In the genomic region with DNA sequence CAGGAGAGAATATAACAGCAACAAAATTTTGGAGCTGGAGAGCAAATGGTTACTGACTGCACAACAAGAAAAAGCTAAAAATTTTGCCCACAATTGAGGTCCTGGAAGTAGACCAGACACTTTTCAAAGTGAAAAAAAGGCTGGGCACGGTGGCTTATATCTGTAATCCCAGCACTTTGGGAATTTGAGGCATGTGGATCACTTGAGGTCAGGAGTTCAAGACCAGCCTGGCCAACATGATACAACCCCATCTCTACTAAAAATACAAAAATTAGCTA, we compare ENCODE assay signal across 25 cellular contexts. TPM values are rescaled to one million over a fixed set of nuclear protein-coding genes. Genes with fewer than 3 reads are reported as not detected.
DNase-seq lines count a peak whose midpoint lies in the region; TF ChIP-seq lines count a peak whose summit lies in the region.
"Had no signal": no experiment of that assay in that cellular context is flagged by ENCODE, and none has a peak within 500 bp of the region (broad histone marks: within the 10 kb centered on the region; RNA-seq: fewer than 3 reads in every experiment).

No MANE protein-coding gene starts in this region.

- no peak overlapping the region for H2BK5ac ChIP-seq in trophoblast cell (ENCODE audit: low read depth, low read length, poor library complexity)

- no peak for TF ChIP-seq POLR2A in esophagus squamous epithelium (IDR thresholded peaks at IDR 0.05)
- TF ChIP-seq POLR2A in thyroid gland (IDR thresholded peaks at IDR 0.05), result no peak

- H3K4me1 Mint-ChIP-seq in activated naive CD4-positive, alpha-beta T cell treated with anti-CD3 and anti-CD28 coated beads, Interleukin-2, amount 50 U/mL, for 24 hours, result no peaks in the 10 kb centered on the region

- no peak overlapping the region for H4K8ac ChIP-seq in trophoblast cell (ENCODE audit: low read depth, low read length)

- H2BK120ac ChIP-seq in trophoblast cell (ENCODE audit: insufficient read depth, low read length, poor library complexity), result no peak overlapping the region

- H3K27me3 Mint-ChIP-seq in activated naive CD4-positive, alpha-beta T cell treated with anti-CD3 and anti-CD28 coated beads, Interleukin-2, amount 50 U/mL, for 24 hours, result no peaks in the 10 kb centered on the region
- H3K27me3 Mint-ChIP-seq: CD4-positive, alpha-beta memory T cell had no signal

- H3K36me3 ChIP-seq in esophagus squamous epithelium, result peaks cover 0 to 41% (median under 1%) of the 10 kb centered on the region in 3 donors
- peaks cover 6% of the 10 kb centered on the region in 2 donors for H3K36me3 ChIP-seq in thyroid gland
- peaks cover 8% of the 10 kb centered on the region in 2 experiments for H3K36me3 ChIP-seq in trophoblast cell (ENCODE audit: control insufficient read depth in 1 of 2, insufficient read depth in 2 of 2, low read length in 2 of 2)

- H4K12ac ChIP-seq in trophoblast cell (ENCODE audit: low read depth, low read length), result no peak overlapping the region

- H4K91ac ChIP-seq in trophoblast cell (ENCODE audit: low read depth, low read length), result no peak overlapping the region

- H3K79me1 ChIP-seq in trophoblast cell (ENCODE audit: low read length), result no peaks in the 10 kb centered on the region

- no peak for DNase-seq in activated naive CD4-positive, alpha-beta T cell treated with Interleukin-2 at 50 U/mL for 16 hours
- no peak for DNase-seq in esophagus squamous epithelium (lab: John Stamatoyannopoulos, UW)
- DNase-seq in thyroid gland, result no peak
- DNase-seq in stimulated activated CD4-positive, alpha-beta T cell treated with anti-CD3 and anti-CD28 coated beads, Interleukin-2, amount 100 ng/mL, for 24 hours, result no peak
- no peak for DNase-seq in trophoblast cell
- DNase-seq in NCI-H2107 (lab: John Stamatoyannopoulos, UW), result no peak
- DNase-seq: CD4-positive, alpha-beta memory T cell; COR-L47; DMS79; EL; GDM1; GOT3; HFFc6; Karpas-422; MV-4-11; NCI-H1105; NCI-H1436 treated with DMSO at 0.1 percent for 48 hours; NCI-H187 treated with DMSO at 0.1 percent for 48 hours; NCI-H526 treated with DMSO at 0.1 percent for 48 hours; SHP77 treated with DMSO at 0.1 percent for 48 hours; SK-N-SH had no signal

- no peak overlapping the region for H3K23ac ChIP-seq in trophoblast cell (ENCODE audit: low read length)

- intact Hi-C loops in esophagus squamous epithelium (cut with DNase I) (no loop called here), thyroid gland (cut with DNase I) (no loop called here)

- H3K27ac ChIP-seq in VCaP (peak overlapping the region; percentile 98), esophagus squamous epithelium (peak overlapping the region in 3 of 4 donors; percentile 46 to 72 (median 72)), thyroid gland (peak overlapping the region; percentile 47 to 74 (median 67)), trophoblast cell (ENCODE audit: low read depth, low read length) (no peak overlapping the region)
- H3K27ac ChIP-seq: BLaER1 treated with 17β-estradiol and CSF1 and Interleukin-3, amounts not matched to agents 10 nM and 100 nM had no signal

- H3K79me2 ChIP-seq in trophoblast cell (ENCODE audit: control insufficient read depth, insufficient read depth, low read length, poor library complexity), result no peaks in the 10 kb centered on the region

- no peak overlapping the region for H2AK5ac ChIP-seq in trophoblast cell (ENCODE audit: low read length)

- H3K9me3 Mint-ChIP-seq in activated naive CD4-positive, alpha-beta T cell treated with anti-CD3 and anti-CD28 coated beads, Interleukin-2, amount 50 U/mL, for 24 hours, result no peaks in the 10 kb centered on the region
- H3K9me3 Mint-ChIP-seq: CD4-positive, alpha-beta memory T cell; HFFc6 had no signal

- no peak overlapping the region for H3K18ac ChIP-seq in trophoblast cell (ENCODE audit: low read length)

- H2AFZ ChIP-seq in trophoblast cell (ENCODE audit: insufficient read depth, low read length, poor library complexity), result no peak overlapping the region

- no peak overlapping the region for H3K9ac ChIP-seq in trophoblast cell (ENCODE audit: low read length)
- H3K9ac ChIP-seq: BLaER1 treated with 17β-estradiol and CSF1 and Interleukin-3, amounts not matched to agents 10 nM and 100 nM; SK-N-SH had no signal

- H2BK12ac ChIP-seq in trophoblast cell (ENCODE audit: low read length), result no peak overlapping the region

- peaks cover 2% of the 10 kb centered on the region for H3K36me3 Mint-ChIP-seq in activated naive CD4-positive, alpha-beta T cell treated with anti-CD3 and anti-CD28 coated beads, Interleukin-2, amount 50 U/mL, for 24 hours

- no peak overlapping the region for H3K4me2 ChIP-seq in trophoblast cell (ENCODE audit: low read length)
- H3K4me2 ChIP-seq: BLaER1 treated with 17β-estradiol and CSF1 and Interleukin-3, amounts not matched to agents 10 nM and 100 nM; SK-N-SH had no signal

- no peaks in the 10 kb centered on the region for H3K9me3 ChIP-seq in esophagus squamous epithelium
- no peaks in the 10 kb centered on the region for H3K9me3 ChIP-seq in thyroid gland
- no peaks in the 10 kb centered on the region for H3K9me3 ChIP-seq in trophoblast cell (ENCODE audit: insufficient read depth, low read depth, low read length)
- H3K9me3 ChIP-seq: BLaER1 treated with 17β-estradiol and CSF1 and Interleukin-3, amounts not matched to agents 10 nM and 100 nM; HAP-1; SK-N-SH had no signal

- TF ChIP-seq CTCF in VCaP (conservative IDR thresholded peaks at IDR 0.05), result no peak
- TF ChIP-seq CTCF in esophagus squamous epithelium (IDR thresholded peaks at IDR 0.05), result no peak
- TF ChIP-seq CTCF in thyroid gland (IDR thresholded peaks at IDR 0.05), result no peak

- H3K4me1 ChIP-seq in esophagus squamous epithelium (peaks cover 0 to 15% (median 0%) of the 10 kb centered on the region in 3 donors), thyroid gland (peaks cover 0 to 4% of the 10 kb centered on the region in 2 donors), trophoblast cell (ENCODE audit: control insufficient read depth in 1 of 2, insufficient read depth in 2 of 2, low read length in 2 of 2) (peaks cover 3 to 6% of the 10 kb centered on the region in 2 experiments)
- H3K4me1 ChIP-seq: HAP-1 had no signal

- H3K27me3 ChIP-seq in esophagus squamous epithelium (no peaks in the 10 kb centered on the region), thyroid gland (no peaks in the 10 kb centered on the region), trophoblast cell (ENCODE audit: insufficient read depth, low read length) (no peaks in the 10 kb centered on the region)
- H3K27me3 ChIP-seq: BLaER1 treated with 17β-estradiol and CSF1 and Interleukin-3, amounts not matched to agents 10 nM and 100 nM had no signal

- H3K4me3 ChIP-seq in esophagus squamous epithelium (no peak overlapping the region), thyroid gland (replicated peaks in 1 of 3) (no peak overlapping the region), trophoblast cell (ENCODE audit: low read depth, low read length) (no peak overlapping the region)
- H3K4me3 ChIP-seq: BLaER1 treated with 17β-estradiol and CSF1 and Interleukin-3, amounts not matched to agents 10 nM and 100 nM; HAP-1 had no signal

- 12 to 35% methylated on average over 1 of the region's 1 CpG for WGBS in esophagus squamous epithelium, 2 donors
- WGBS in thyroid gland, 2 donors, result 56 to 65% methylated on average over 1 of the region's 1 CpG
- WGBS in trophoblast cell (ENCODE audit: extremely low coverage, insufficient coverage, insufficient read length), result no CpG with 5 or more reads among the region's 1 CpG

- no peak overlapping the region for H3K4ac ChIP-seq in trophoblast cell (ENCODE audit: low read depth, low read length)

- H3K4me3 Mint-ChIP-seq in activated naive CD4-positive, alpha-beta T cell treated with anti-CD3 and anti-CD28 coated beads, Interleukin-2, amount 50 U/mL, for 24 hours, result no peak overlapping the region
- H3K4me3 Mint-ChIP-seq: CD4-positive, alpha-beta memory T cell; HFFc6 had no signal

- H3K27ac Mint-ChIP-seq in activated naive CD4-positive, alpha-beta T cell treated with anti-CD3 and anti-CD28 coated beads, Interleukin-2, amount 50 U/mL, for 24 hours, result peak overlapping the region; percentile 8
- H3K27ac Mint-ChIP-seq: HFFc6 had no signal

- no peak overlapping the region for H3K14ac ChIP-seq in trophoblast cell (ENCODE audit: low read length)

RNA-seq across cellular contexts. Expression of a gene that starts 22.9 kb away (rescaled TPM):
- total RNA-seq in esophagus squamous epithelium, result 10 to 100 TPM in 2 of 4 donors, 1 to 10 TPM in 2; 8.0 to 16.0 (median 12.5) TPM
- 10 to 100 TPM; 11.2 to 28.4 (median 17.9) TPM for total RNA-seq in thyroid gland
- polyA plus RNA-seq in trophoblast cell (2013), result 12.0 and 13.0 TPM in 2 replicates

RNA-seq across cellular contexts. Expression of a gene that starts 23.0 kb away (rescaled TPM):
- total RNA-seq in esophagus squamous epithelium (10 to 100 TPM; 18.4 to 49.2 (median 25.9) TPM), thyroid gland (100 to 1,000 TPM in 1 of 4 donors, 10 to 100 TPM in 3; 40.0 to 200 (median 55.7) TPM)
- polyA plus RNA-seq in trophoblast cell (2013), result 20.7 and 27.6 TPM in 2 replicates
